Comparison of ENCODE assay signal across 7 cellular contexts in genomic region chr2:169584005-169584877, GRCh38.
A peak's percentile ranks its signal among the peaks of the same experiment; 100 is the strongest.
DNase-seq lines count a peak whose midpoint lies in the region; ATAC-seq and TF ChIP-seq lines count a peak whose summit lies in the region.

Gene PPIG, plus strand, starts transcription at chr2:169584351. Its CDS starts 19,691 bp downstream, at chr2:169604042.

- H3K4me3 ChIP-seq in astrocyte of the cerebellum (ENCODE audit: low read depth, low read length): peak within 1 kb of the TSS; percentile 95

- no peak for TF ChIP-seq CTCF in astrocyte of the cerebellum (IDR thresholded peaks at IDR 0.05; ENCODE audit: low read depth, low read length, missing control alignments)

- DNase-seq in NCI-H187 treated with DMSO at 0.1 percent for 48 hours (lab: John Stamatoyannopoulos, UW) (peak; percentile 70), T-helper 22 cell (ENCODE audit: low read depth) (peak; percentile 78), astrocyte of the cerebellum (ENCODE audit: low read depth) (peak; percentile 82), hippocampal formation (lab: John Stamatoyannopoulos, UW) (peak; percentile 81 to 83), retina (peak; percentile 96)

- ATAC-seq in GM18499 (IDR thresholded peaks at IDR 0.05; ENCODE audit: insufficient read depth, unreplicated experiment): peak; percentile 67
- peak; percentile 89 for ATAC-seq in HG02885 (IDR thresholded peaks at IDR 0.05; ENCODE audit: poor library complexity, unreplicated experiment)

- in situ Hi-C loops in astrocyte of the cerebellum (cut with HindIII; ENCODE audit: low sequenced_read_pairs): no loop called here

Comparison
In these comparisons a context has a peak if more than half of its experiments do, and no peak if none do; other contexts are left out.
1. Peak in every context shown above with its lines: DNase-seq, ATAC-seq and H3K4me3 ChIP-seq.